2 cellular contexts compared by ENCODE assay signal in the genomic region with DNA sequence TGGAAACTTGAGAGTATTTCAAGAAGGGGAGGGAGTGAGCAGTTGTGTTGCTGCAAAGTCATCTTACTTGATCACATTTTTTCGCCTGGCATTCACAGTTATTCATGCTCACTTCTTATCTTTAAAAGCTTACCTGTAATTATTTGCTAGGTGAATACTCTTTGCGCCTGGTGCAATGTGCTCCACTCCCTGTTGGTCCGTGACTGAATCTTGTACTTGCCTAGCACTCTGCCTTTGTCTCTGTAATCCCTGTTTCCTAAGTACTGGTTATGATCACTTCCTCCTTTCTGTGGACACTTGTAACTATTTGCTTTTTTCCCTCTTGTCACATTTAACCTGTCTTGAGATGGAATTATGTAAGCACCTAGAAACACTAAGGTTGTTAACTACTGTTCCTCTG.
TF ChIP-seq lines count a peak whose summit lies in the region.

No MANE protein-coding gene starts in this region.

TF ChIP-seq in HepG2, 621 proteins besides CTCF, POLR2A, EP300 and RAD21 (continues in another document):
- TF ChIP-seq MED1 (CRISPR knock-in tag; IDR thresholded peaks at IDR 0.05), result no peak
- no peak for TF ChIP-seq ZNF747 (CRISPR knock-in tag; IDR thresholded peaks at IDR 0.05; ENCODE audit: borderline replicate concordance)
- TF ChIP-seq MZF1 (CRISPR knock-in tag; IDR thresholded peaks at IDR 0.05; ENCODE audit: borderline replicate concordance), result no peak
- TF ChIP-seq, protein P1, sequence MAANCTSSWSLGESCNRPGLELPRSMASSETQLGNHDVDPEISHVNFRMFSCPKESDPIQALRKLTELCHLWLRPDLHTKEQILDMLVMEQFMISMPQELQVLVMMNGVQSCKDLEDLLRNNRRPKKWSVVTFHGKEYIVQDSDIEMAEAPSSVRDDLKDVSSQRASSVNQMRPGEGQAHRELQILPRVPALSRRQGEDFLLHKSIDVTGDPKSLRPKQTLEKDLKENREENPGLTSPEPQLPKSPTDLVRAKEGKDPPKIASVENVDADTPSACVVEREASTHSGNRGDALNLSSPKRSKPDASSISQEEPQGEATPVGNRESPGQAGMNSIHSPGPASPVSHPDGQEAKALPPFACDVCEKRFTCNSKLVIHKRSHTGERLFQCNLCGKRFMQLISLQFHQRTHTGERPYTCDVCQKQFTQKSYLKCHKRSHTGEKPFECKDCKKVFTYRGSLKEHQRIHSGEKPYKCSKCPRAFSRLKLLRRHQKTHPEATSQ (CRISPR knock-in tag; IDR thresholded peaks at IDR 0.05; ENCODE audit: borderline replicate concordance), result no peak
- no peak for TF ChIP-seq NCOA1 (CRISPR knock-in tag; IDR thresholded peaks at IDR 0.05)
- no peak for TF ChIP-seq ZBTB21 (CRISPR knock-in tag; IDR thresholded peaks at IDR 0.05)
- TF ChIP-seq GTF3A (CRISPR knock-in tag; conservative IDR thresholded peaks at IDR 0.05), result no peak
- TF ChIP-seq ZNF10 (CRISPR knock-in tag; IDR thresholded peaks at IDR 0.05; ENCODE audit: borderline replicate concordance, low read depth), result no peak
- TF ChIP-seq, protein P2, sequence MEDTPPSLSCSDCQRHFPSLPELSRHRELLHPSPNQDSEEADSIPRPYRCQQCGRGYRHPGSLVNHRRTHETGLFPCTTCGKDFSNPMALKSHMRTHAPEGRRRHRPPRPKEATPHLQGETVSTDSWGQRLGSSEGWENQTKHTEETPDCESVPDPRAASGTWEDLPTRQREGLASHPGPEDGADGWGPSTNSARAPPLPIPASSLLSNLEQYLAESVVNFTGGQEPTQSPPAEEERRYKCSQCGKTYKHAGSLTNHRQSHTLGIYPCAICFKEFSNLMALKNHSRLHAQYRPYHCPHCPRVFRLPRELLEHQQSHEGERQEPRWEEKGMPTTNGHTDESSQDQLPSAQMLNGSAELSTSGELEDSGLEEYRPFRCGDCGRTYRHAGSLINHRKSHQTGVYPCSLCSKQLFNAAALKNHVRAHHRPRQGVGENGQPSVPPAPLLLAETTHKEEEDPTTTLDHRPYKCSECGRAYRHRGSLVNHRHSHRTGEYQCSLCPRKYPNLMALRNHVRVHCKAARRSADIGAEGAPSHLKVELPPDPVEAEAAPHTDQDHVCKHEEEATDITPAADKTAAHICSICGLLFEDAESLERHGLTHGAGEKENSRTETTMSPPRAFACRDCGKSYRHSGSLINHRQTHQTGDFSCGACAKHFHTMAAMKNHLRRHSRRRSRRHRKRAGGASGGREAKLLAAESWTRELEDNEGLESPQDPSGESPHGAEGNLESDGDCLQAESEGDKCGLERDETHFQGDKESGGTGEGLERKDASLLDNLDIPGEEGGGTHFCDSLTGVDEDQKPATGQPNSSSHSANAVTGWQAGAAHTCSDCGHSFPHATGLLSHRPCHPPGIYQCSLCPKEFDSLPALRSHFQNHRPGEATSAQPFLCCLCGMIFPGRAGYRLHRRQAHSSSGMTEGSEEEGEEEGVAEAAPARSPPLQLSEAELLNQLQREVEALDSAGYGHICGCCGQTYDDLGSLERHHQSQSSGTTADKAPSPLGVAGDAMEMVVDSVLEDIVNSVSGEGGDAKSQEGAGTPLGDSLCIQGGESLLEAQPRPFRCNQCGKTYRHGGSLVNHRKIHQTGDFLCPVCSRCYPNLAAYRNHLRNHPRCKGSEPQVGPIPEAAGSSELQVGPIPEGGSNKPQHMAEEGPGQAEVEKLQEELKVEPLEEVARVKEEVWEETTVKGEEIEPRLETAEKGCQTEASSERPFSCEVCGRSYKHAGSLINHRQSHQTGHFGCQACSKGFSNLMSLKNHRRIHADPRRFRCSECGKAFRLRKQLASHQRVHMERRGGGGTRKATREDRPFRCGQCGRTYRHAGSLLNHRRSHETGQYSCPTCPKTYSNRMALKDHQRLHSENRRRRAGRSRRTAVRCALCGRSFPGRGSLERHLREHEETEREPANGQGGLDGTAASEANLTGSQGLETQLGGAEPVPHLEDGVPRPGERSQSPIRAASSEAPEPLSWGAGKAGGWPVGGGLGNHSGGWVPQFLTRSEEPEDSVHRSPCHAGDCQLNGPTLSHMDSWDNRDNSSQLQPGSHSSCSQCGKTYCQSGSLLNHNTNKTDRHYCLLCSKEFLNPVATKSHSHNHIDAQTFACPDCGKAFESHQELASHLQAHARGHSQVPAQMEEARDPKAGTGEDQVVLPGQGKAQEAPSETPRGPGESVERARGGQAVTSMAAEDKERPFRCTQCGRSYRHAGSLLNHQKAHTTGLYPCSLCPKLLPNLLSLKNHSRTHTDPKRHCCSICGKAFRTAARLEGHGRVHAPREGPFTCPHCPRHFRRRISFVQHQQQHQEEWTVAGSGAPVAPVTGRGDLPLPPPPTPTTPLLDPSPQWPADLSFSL (CRISPR knock-in tag; IDR thresholded peaks at IDR 0.05), result no peak
- no peak for TF ChIP-seq DR1 (CRISPR knock-in tag; IDR thresholded peaks at IDR 0.05)
- TF ChIP-seq MTA1 (CRISPR knock-in tag; IDR thresholded peaks at IDR 0.05; ENCODE audit: borderline replicate concordance), result no peak
- TF ChIP-seq, protein P3, sequence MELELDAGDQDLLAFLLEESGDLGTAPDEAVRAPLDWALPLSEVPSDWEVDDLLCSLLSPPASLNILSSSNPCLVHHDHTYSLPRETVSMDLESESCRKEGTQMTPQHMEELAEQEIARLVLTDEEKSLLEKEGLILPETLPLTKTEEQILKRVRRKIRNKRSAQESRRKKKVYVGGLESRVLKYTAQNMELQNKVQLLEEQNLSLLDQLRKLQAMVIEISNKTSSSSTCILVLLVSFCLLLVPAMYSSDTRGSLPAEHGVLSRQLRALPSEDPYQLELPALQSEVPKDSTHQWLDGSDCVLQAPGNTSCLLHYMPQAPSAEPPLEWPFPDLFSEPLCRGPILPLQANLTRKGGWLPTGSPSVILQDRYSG (CRISPR knock-in tag; IDR thresholded peaks at IDR 0.05), result no peak
- TF ChIP-seq ZBTB8A (CRISPR knock-in tag; IDR thresholded peaks at IDR 0.05; ENCODE audit: borderline replicate concordance, low read depth), result no peak

TF ChIP-seq in H1, 55 proteins besides CTCF, POLR2A, EP300 and RAD21:
- TF ChIP-seq CBX8 (IDR thresholded peaks at IDR 0.05; ENCODE audit: borderline replicate concordance, low read depth, low read length) (no peak), GTF2F1 (IDR thresholded peaks at IDR 0.05; ENCODE audit: borderline replicate concordance, low read depth, low read length) (no peak), BACH1 (IDR thresholded peaks at IDR 0.05; ENCODE audit: low read length) (no peak), JUN (IDR thresholded peaks at IDR 0.05; ENCODE audit: low read depth, low read length) (no peak), TCF12 (IDR thresholded peaks at IDR 0.05; ENCODE audit: low read depth, low read length) (no peak), CHD1 (IDR thresholded peaks at IDR 0.05; ENCODE audit: low read depth, low read length) (no peak), BRCA1 (IDR thresholded peaks at IDR 0.05; ENCODE audit: low read depth, low read length) (no peak), HDAC6 (IDR thresholded peaks at IDR 0.05; ENCODE audit: low read depth, low read length) (no peak)
- TF ChIP-seq, protein P4, sequence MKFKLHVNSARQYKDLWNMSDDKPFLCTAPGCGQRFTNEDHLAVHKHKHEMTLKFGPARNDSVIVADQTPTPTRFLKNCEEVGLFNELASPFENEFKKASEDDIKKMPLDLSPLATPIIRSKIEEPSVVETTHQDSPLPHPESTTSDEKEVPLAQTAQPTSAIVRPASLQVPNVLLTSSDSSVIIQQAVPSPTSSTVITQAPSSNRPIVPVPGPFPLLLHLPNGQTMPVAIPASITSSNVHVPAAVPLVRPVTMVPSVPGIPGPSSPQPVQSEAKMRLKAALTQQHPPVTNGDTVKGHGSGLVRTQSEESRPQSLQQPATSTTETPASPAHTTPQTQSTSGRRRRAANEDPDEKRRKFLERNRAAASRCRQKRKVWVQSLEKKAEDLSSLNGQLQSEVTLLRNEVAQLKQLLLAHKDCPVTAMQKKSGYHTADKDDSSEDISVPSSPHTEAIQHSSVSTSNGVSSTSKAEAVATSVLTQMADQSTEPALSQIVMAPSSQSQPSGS (IDR thresholded peaks at IDR 0.05; ENCODE audit: low read length), result no peak
- TF ChIP-seq, protein P5, sequence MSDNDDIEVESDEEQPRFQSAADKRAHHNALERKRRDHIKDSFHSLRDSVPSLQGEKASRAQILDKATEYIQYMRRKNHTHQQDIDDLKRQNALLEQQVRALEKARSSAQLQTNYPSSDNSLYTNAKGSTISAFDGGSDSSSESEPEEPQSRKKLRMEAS (IDR thresholded peaks at IDR 0.05), result no peak
